8 cellular contexts compared by ENCODE assay signal in genomic region chr1:240611619-240612490, GRCh38. TPM values are rescaled to one million over a fixed set of nuclear protein-coding genes. Genes with fewer than 3 reads are reported as not detected.
DNase-seq lines count a peak whose midpoint lies in the region; ATAC-seq and TF ChIP-seq lines count a peak whose summit lies in the region.

TSS of gene GREM2 (minus strand) at chr1:240612155. CDS start at chr1:240493475, 118,680 bp downstream.

- H3K36me3 ChIP-seq in SJCRH30 (no peaks in the 10 kb centered on the region), iPS-18a (ENCODE audit: control insufficient read depth, low read depth, low read length) (no peaks in the 10 kb centered on the region), sigmoid colon (no peaks in the 10 kb centered on the region)

- no peak for TF ChIP-seq CTCF in CD4-positive, alpha-beta T cell (IDR thresholded peaks at IDR 0.05)
- no peak for TF ChIP-seq CTCF in sigmoid colon (IDR thresholded peaks at IDR 0.05)

- no peak within 1 kb of the TSS for H3K27ac ChIP-seq in CD4-positive, alpha-beta T cell (ENCODE audit: low read depth, low read length)
- no peak within 1 kb of the TSS for H3K27ac ChIP-seq in SJCRH30
- H3K27ac ChIP-seq in iPS-18a (ENCODE audit: low read length) = no peak within 1 kb of the TSS
- peak within 1 kb of the TSS; percentile 50 to 77 (median 72) for H3K27ac ChIP-seq in sigmoid colon

- H3K4me3 ChIP-seq in SJCRH30 (peak within 1 kb of the TSS; percentile 53), iPS-18a (ENCODE audit: low read length) (peak within 1 kb of the TSS; percentile 81), sigmoid colon (peak within 1 kb of the TSS; percentile 54 to 64 (median 58))

- H3K27me3 Mint-ChIP-seq in CD4-positive, alpha-beta T cell = peaks cover 52% of the 10 kb centered on the region

- POLR2A ChIA-PET in CD4-positive, alpha-beta T cell (lab: Charles Lee) = interaction anchor here (1.3 kb wide), 1 partner anchor 36 kb away, joined by 8 read pairs; no protein-coding TSS in a partner anchor

- peaks cover 8% of the 10 kb centered on the region; the same call in 1 of the 2 replicates for H3K4me1 ChIP-seq in SJCRH30
- H3K4me1 ChIP-seq in iPS-18a (ENCODE audit: control insufficient read depth, low read depth, low read length) = peaks cover 11% of the 10 kb centered on the region
- H3K4me1 ChIP-seq in sigmoid colon = peaks cover 0 to 36% (median 17%) of the 10 kb centered on the region in 4 donors

- 1 to 2% methylated on average over 40 of the region's 40 CpGs for WGBS in sigmoid colon, 2 donors

- CTCF ChIA-PET in CD4-positive, alpha-beta T cell (lab: Charles Lee) = no interaction called here

- peaks cover 31% of the 10 kb centered on the region for H3K4me1 Mint-ChIP-seq in CD4-positive, alpha-beta T cell (ENCODE audit: low read depth)

- no peaks in the 10 kb centered on the region for H3K36me3 Mint-ChIP-seq in CD4-positive, alpha-beta T cell (ENCODE audit: low read depth)

- peaks cover 5% of the 10 kb centered on the region for H3K27me3 ChIP-seq in CD4-positive, alpha-beta T cell (ENCODE audit: control insufficient read depth, insufficient read depth, low read length)
- H3K27me3 ChIP-seq in SJCRH30 = no peaks in the 10 kb centered on the region; the same call in 1 of the 2 replicates
- peaks cover 25% of the 10 kb centered on the region for H3K27me3 ChIP-seq in iPS-18a (ENCODE audit: control insufficient read depth, insufficient read depth, low read length)
- H3K27me3 ChIP-seq in sigmoid colon = no peaks in the 10 kb centered on the region

- no peak within 1 kb of the TSS for H3K9ac ChIP-seq in iPS-18a (ENCODE audit: low read length)

- intact Hi-C loops in CD4-positive, alpha-beta T cell (cut with DNase I, micrococcal nuclease) = no loop called here
- intact Hi-C loops in sigmoid colon (cut with DNase I) = loop anchor here (1.0 to 5.0 kb wide), 3 partner anchors 55 to 421 kb away; no protein-coding TSS in a partner anchor

- H3K4me3 Mint-ChIP-seq in CD4-positive, alpha-beta T cell = peak within 1 kb of the TSS; percentile 94

- no peaks in the 10 kb centered on the region for H3K9me3 ChIP-seq in CD4-positive, alpha-beta T cell (ENCODE audit: control insufficient read depth, low read length)
- H3K9me3 ChIP-seq in SJCRH30 (replicated peaks) (no peaks in the 10 kb centered on the region), iPS-18a (ENCODE audit: control insufficient read depth, low read depth, low read length) (no peaks in the 10 kb centered on the region), sigmoid colon (no peaks in the 10 kb centered on the region)

- H3K27ac Mint-ChIP-seq in CD4-positive, alpha-beta T cell = peak within 1 kb of the TSS; percentile 75

- peak in 9 of 10 experiments; percentile 1 to 45 (median 16) for DNase-seq in CD4-positive, alpha-beta T cell
- DNase-seq in SJCRH30 = peak; percentile 34 to 55
- peak; percentile 93 for DNase-seq in astrocyte of the hippocampus (ENCODE audit: low read depth, low spot score)
- peak; percentile 83 for DNase-seq in sigmoid colon
- no peak for DNase-seq in mesenteric fat pad (ENCODE audit: low spot score)

- TF ChIP-seq POLR2A in sigmoid colon (IDR thresholded peaks at IDR 0.05) = peak; percentile 41 to 54

- ATAC-seq in CD4-positive, alpha-beta T cell (ENCODE audit: poor library complexity) = peak; percentile 69
- peak; percentile 73 for ATAC-seq in GM19438 (IDR thresholded peaks at IDR 0.05; ENCODE audit: low read depth, unreplicated experiment)
- ATAC-seq in HG03460 (IDR thresholded peaks at IDR 0.05; ENCODE audit: unreplicated experiment) = peak; percentile 84

- H3K9me3 Mint-ChIP-seq in CD4-positive, alpha-beta T cell = no peaks in the 10 kb centered on the region

- TF ChIP-seq EP300 in sigmoid colon (IDR thresholded peaks at IDR 0.05) = no peak

RNA-seq across cellular contexts. Expression of gene GREM2, which starts in this region (rescaled TPM):
- under 1 TPM; 0.16 to 0.28 TPM for total RNA-seq in CD4-positive, alpha-beta T cell
- total RNA-seq in SJCRH30 (2014; rRNA removed; shearing (Covaris generic)) = 0.02 and 0.03 TPM in 2 replicates
- 10 to 100 TPM in 2 of 4 donors, 1 to 10 TPM in 2; 9.4 to 18.7 (median 13.9) TPM for total RNA-seq in sigmoid colon
- polyA plus RNA-seq in sigmoid colon = 1 to 10 TPM in 2 of 3 donors, under 1 TPM in 1; 0.46 to 3.8 (median 1.2) TPM
- 0.16 TPM for total RNA-seq in mesenteric fat pad

Comparison
In these comparisons a context has a peak if more than half of its experiments do, and no peak if none do; other contexts are left out.
1. Peak in DNase-seq and ATAC-seq in CD4-positive, alpha-beta T cell; RNA of the gene not detected or under 1 TPM.
2. Peak in DNase-seq and H3K4me3 ChIP-seq in SJCRH30; RNA of the gene not detected or under 1 TPM.
3. H3K27ac ChIP-seq: peak in sigmoid colon (4 of 4); none in CD4-positive, alpha-beta T cell (single experiment), SJCRH30 (single experiment) and iPS-18a (single experiment).
4. Peak in every context shown above with its lines, with median percentiles within 50 percentile points of each other: ATAC-seq and H3K4me3 ChIP-seq.